Comparison of ENCODE assay signal across 14 cellular contexts in the genomic region with DNA sequence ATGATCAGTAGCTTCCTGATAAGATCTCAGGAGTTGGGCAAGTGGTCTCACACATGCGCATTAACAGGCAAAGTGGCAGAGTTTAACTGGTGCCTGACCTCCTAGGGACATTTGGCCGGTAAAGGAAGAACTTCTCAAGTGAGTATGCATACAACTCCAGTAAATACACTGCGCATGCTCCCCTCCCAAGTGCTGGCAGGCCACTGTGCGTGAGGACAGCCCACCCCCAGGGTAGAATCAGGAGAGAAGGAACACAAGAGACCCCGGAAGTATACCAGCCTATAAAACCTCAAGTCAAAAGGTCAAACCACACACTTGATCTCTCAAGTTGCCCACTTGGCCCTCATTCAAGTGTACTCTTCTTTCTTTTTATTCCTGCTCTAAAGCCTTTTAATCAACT.
"Had no signal": no experiment of that assay in that cellular context is flagged by ENCODE, and none has a peak within 500 bp of the region (broad histone marks: within the 10 kb centered on the region; RNA-seq: fewer than 3 reads in every experiment).

No MANE protein-coding gene starts in this region.

- FAIRE-seq: TTC549, urothelium cell line had no signal

- H2AFZ ChIP-seq: neural progenitor cell had no signal

- H3K27ac ChIP-seq: breast epithelium, foreskin keratinocyte, neural progenitor cell, right lobe of liver, spleen had no signal

- H3K9me3 ChIP-seq: breast epithelium, right lobe of liver, spleen had no signal

- H3K4me2 ChIP-seq: neural progenitor cell had no signal

- H3K4me3 ChIP-seq: breast epithelium, neural progenitor cell, right lobe of liver, spleen had no signal

- H3K27me3 ChIP-seq: breast epithelium, foreskin keratinocyte, neural progenitor cell, right lobe of liver, spleen had no signal

- H3K9ac ChIP-seq: neural progenitor cell had no signal

- H3K36me3 ChIP-seq: breast epithelium, neural progenitor cell, right lobe of liver, spleen had no signal

- ATAC-seq: foreskin keratinocyte; right lobe of liver; stimulated activated naive CD8-positive, alpha-beta T cell treated with anti-CD3 and anti-CD28 coated beads, Interleukin-15, amount 100 ng/mL, for 72 hours had no signal

- DNase-seq: activated CD4-positive, alpha-beta T cell treated with anti-CD3 and anti-CD28 coated beads, Interleukin-2, amount 50 U/mL, for 4 hours; activated naive CD4-positive, alpha-beta T cell treated with Interleukin-2 at 50 U/mL for 16 hours; activated T-cell treated with anti-CD3 and anti-CD28 coated beads for 4 hours; aorta; effector memory CD4-positive, alpha-beta T cell; foreskin keratinocyte; head of caudate nucleus; right lobe of liver; spleen; stimulated activated naive CD8-positive, alpha-beta T cell treated with anti-CD3 and anti-CD28 coated beads, Interleukin-15, amount 100 ng/mL, for 72 hours had no signal

- H3K4me1 ChIP-seq: breast epithelium, right lobe of liver, spleen had no signal
